In the genomic region with DNA sequence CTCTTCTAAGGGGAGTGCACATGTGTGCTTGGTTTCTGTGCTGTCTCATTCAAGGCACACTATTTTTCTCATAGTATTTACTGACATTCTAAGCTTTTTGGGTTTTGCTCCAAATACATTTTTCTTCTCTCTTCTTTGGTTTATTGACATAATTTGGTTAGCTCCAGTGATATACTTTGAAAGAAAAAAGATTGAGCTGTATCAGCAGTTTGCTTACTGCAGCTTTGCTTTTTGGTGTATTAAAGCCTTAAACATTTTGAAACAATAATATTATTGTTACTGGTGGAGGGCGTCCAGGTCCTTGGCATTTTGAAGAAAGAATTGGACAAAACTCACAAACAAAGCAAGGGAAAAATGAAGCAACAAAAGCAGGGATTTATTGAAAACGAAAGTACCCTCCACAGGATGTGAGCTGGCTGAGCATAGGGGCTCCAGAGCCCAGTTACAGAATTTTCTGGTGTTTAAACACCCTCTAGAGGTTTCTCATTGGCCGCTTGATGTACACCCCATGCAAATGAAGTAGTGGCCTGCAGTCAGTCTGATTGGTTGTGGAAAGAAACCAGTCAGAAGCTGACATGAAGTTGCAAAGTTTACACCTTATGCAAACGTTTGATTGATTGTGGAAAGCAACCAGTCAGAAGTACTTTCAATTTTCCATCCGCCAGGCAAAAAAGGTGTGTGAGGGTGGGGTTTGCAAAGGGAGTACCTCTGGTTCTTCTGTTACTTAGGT, we compare ENCODE assay signal across 8 cellular contexts.
DNase-seq lines count a peak whose midpoint lies in the region; ATAC-seq lines count a peak whose summit lies in the region.

No MANE protein-coding gene starts in this region.

- H3K27ac Mint-ChIP-seq in activated naive CD8-positive, alpha-beta T cell treated with anti-CD3 and anti-CD28 coated beads, Interleukin-2, amount 50 U/mL, for 24 hours: no peak overlapping the region

- no peaks in the 10 kb centered on the region for H3K9me3 ChIP-seq in right cardiac atrium (ENCODE audit: control insufficient read depth, low read length)

- peak; percentile 71 for ATAC-seq in activated naive CD8-positive, alpha-beta T cell treated with anti-CD3 and anti-CD28 coated beads, Interleukin-2, amount 50 U/mL, for 24 hours
- ATAC-seq in right cardiac atrium (peak; percentile 93 to 97), GM18867 (IDR thresholded peaks at IDR 0.05; ENCODE audit: unreplicated experiment) (no peak), HG02610 (IDR thresholded peaks at IDR 0.05; ENCODE audit: unreplicated experiment) (no peak)

- H3K9me3 Mint-ChIP-seq in activated naive CD8-positive, alpha-beta T cell treated with anti-CD3 and anti-CD28 coated beads, Interleukin-2, amount 50 U/mL, for 24 hours: peaks cover 4% of the 10 kb centered on the region

- no peaks in the 10 kb centered on the region for H3K4me1 ChIP-seq in right cardiac atrium (ENCODE audit: control insufficient read depth, insufficient read depth, low read length)

- H3K4me1 Mint-ChIP-seq in activated naive CD8-positive, alpha-beta T cell treated with anti-CD3 and anti-CD28 coated beads, Interleukin-2, amount 50 U/mL, for 24 hours: peaks cover 4% of the 10 kb centered on the region

- 29% methylated on average over 5 of the region's 5 CpGs for WGBS in right cardiac atrium

- no peak overlapping the region for H3K27ac ChIP-seq in right cardiac atrium (ENCODE audit: low read length)

- H3K4me3 ChIP-seq in right cardiac atrium (ENCODE audit: low read length): peak overlapping the region; percentile 42

- no peaks in the 10 kb centered on the region for H3K27me3 ChIP-seq in right cardiac atrium (ENCODE audit: control insufficient read depth, insufficient read depth)

- peak; percentile 4 for DNase-seq in stimulated activated CD4-positive, alpha-beta T cell treated with anti-CD3 and anti-CD28 coated beads, Interleukin-1b, Interleukin-23, amount 100 ng/mL, for 48 hours
- DNase-seq in stimulated activated CD4-positive, alpha-beta T cell treated with anti-CD3 and anti-CD28 coated beads, Interleukin-4, amount 100 ng/mL, for 4 hours: no peak
- no peak for DNase-seq in activated naive CD8-positive, alpha-beta T cell treated with anti-CD3 and anti-CD28 coated beads, Interleukin-2, amount 50 U/mL, for 24 hours
- DNase-seq in right cardiac atrium (no peak), superior temporal gyrus (ENCODE audit: extremely low spot score) (peak; percentile 70), HuH-7.5 (ENCODE audit: low spot score) (no peak)

- H3K36me3 Mint-ChIP-seq in activated naive CD8-positive, alpha-beta T cell treated with anti-CD3 and anti-CD28 coated beads, Interleukin-2, amount 50 U/mL, for 24 hours (ENCODE audit: low read depth): no peaks in the 10 kb centered on the region

- intact Hi-C loops in right cardiac atrium (cut with DNase I): no loop called here

- no peak overlapping the region for H3K4me3 Mint-ChIP-seq in activated naive CD8-positive, alpha-beta T cell treated with anti-CD3 and anti-CD28 coated beads, Interleukin-2, amount 50 U/mL, for 24 hours

- peaks cover 5% of the 10 kb centered on the region for H3K27me3 Mint-ChIP-seq in activated naive CD8-positive, alpha-beta T cell treated with anti-CD3 and anti-CD28 coated beads, Interleukin-2, amount 50 U/mL, for 24 hours

Comparison
In these comparisons a context has a peak if more than half of its experiments do, and no peak if none do; other contexts are left out.
1. DNase-seq: peak in stimulated activated CD4-positive, alpha-beta T cell treated with anti-CD3 and anti-CD28 coated beads, Interleukin-1b, Interleukin-23, amount 100 ng/mL, for 48 hours (single experiment) and superior temporal gyrus (single experiment); none in stimulated activated CD4-positive, alpha-beta T cell treated with anti-CD3 and anti-CD28 coated beads, Interleukin-4, amount 100 ng/mL, for 4 hours (0 of 2), activated naive CD8-positive, alpha-beta T cell treated with anti-CD3 and anti-CD28 coated beads, Interleukin-2, amount 50 U/mL, for 24 hours (single experiment), right cardiac atrium (0 of 3) and HuH-7.5 (single experiment).
2. ATAC-seq: peak in activated naive CD8-positive, alpha-beta T cell treated with anti-CD3 and anti-CD28 coated beads, Interleukin-2, amount 50 U/mL, for 24 hours (single experiment) and right cardiac atrium (2 of 2); none in GM18867 (single experiment) and HG02610 (single experiment).